In the genomic region with DNA sequence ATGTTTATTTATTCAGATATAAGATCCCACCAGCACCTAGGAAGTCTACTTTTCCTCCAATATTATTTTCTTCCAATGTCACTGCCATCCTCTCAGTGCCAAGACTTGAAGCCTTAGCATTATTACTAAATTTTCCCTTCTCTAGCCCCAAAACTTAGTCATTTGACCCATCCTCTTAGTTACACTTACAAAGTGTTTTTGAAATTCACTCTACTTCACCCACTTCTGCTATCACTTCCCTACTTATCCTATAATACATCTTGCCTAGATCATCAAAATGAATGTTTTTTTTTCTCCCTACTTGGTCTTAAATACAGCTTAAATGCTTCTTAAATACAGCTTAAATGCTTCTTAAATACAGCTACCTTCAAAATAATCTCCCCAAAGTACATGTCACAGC, we compare ENCODE assay signal across 18 cellular contexts.
DNase-seq lines count a peak whose midpoint lies in the region; ATAC-seq and TF ChIP-seq lines count a peak whose summit lies in the region.
"Had no signal": no experiment of that assay in that cellular context is flagged by ENCODE, and none has a peak within 500 bp of the region (broad histone marks: within the 10 kb centered on the region; RNA-seq: fewer than 3 reads in every experiment).

No MANE protein-coding gene starts in this region.

- H3K23ac ChIP-seq in H9 (ENCODE audit: insufficient read length, low read depth, low read length) = no peak overlapping the region

- H2BK15ac ChIP-seq in H9 (ENCODE audit: low read depth, low read length) = no peak overlapping the region

- no peaks in the 10 kb centered on the region for H3K36me3 ChIP-seq in colonic mucosa

- H3K27ac ChIP-seq in H9 (ENCODE audit: insufficient read length, low read depth, low read length) (no peak overlapping the region), colonic mucosa (no peak overlapping the region)
- H3K27ac ChIP-seq: GM23248 had no signal

- no peak overlapping the region for H4K5ac ChIP-seq in H9 (ENCODE audit: insufficient read length, low read depth, low read length)

- H3K36me3 Mint-ChIP-seq in dendritic cell treated with granulocyte-macrophage colony-stimulating factor and Interleukin-4, amounts not matched to agents 40 ng/mL and 50 ng/mL, for 4 days (ENCODE audit: low read depth) = no peaks in the 10 kb centered on the region
- peaks cover 0 to 2% (median 0%) of the 10 kb centered on the region in 3 experiments; a peak in 1 of 7 replicates for H3K36me3 Mint-ChIP-seq in H9 (ENCODE audit: insufficient read depth in 1 of 3, low read depth in 3 of 3)
- H3K36me3 Mint-ChIP-seq: CD4-positive, CD25-positive, alpha-beta regulatory T cell; CD8-positive, alpha-beta memory T cell had no signal

- H3K9me3 Mint-ChIP-seq in dendritic cell treated with granulocyte-macrophage colony-stimulating factor and Interleukin-4, amounts not matched to agents 40 ng/mL and 50 ng/mL, for 4 days = peaks cover 34% of the 10 kb centered on the region
- H3K9me3 Mint-ChIP-seq in H9 = peaks cover 10 to 11% of the 10 kb centered on the region in 2 experiments

- H3K4me1 ChIP-seq in H9 (ENCODE audit: insufficient read depth, low read length) (no peaks in the 10 kb centered on the region), colonic mucosa (no peaks in the 10 kb centered on the region)

- no peak overlapping the region for H2BK120ac ChIP-seq in H9 (ENCODE audit: low read depth, low read length, poor library complexity, severe bottlenecking)

- H2BK20ac ChIP-seq in H9 (ENCODE audit: low read depth, low read length, poor library complexity, severe bottlenecking) = no peak overlapping the region

- no peak overlapping the region for H3K4me3 ChIP-seq in colonic mucosa
- H3K4me3 ChIP-seq: GM12878, GM23248 had no signal

- H2BK12ac ChIP-seq in H9 (ENCODE audit: insufficient read length, low read depth, low read length) = no peak overlapping the region

- H4K8ac ChIP-seq in H9 (replicated peaks; ENCODE audit: insufficient read length, low read depth, low read length) = no peak overlapping the region

- no peak overlapping the region for H3K4me2 ChIP-seq in H9 (ENCODE audit: insufficient read depth, insufficient read length, low read length)

- H3K9me3 ChIP-seq in H9 (ENCODE audit: control insufficient read depth, low read depth, low read length) (no peaks in the 10 kb centered on the region), colonic mucosa (no peaks in the 10 kb centered on the region)

- DNase-seq in CD1c-positive myeloid dendritic cell (ENCODE audit: extremely low spot score) (peak; percentile 16), MV-4-11 (lab: John Stamatoyannopoulos, UW) (peak; percentile 61), pons (ENCODE audit: low spot score) (peak; percentile 54), H9 (no peak), colonic mucosa (no peak)
- DNase-seq: CD4-positive, CD25-positive, alpha-beta regulatory T cell; CD8-positive, alpha-beta memory T cell; DMS 273 treated with DMSO at 0.1 percent for 48 hours; DMS79; EL; GDM1; GM23248; H7 had no signal

- TF ChIP-seq CTCF in H9 (conservative IDR thresholded peaks at IDR 0.05) = no peak
- TF ChIP-seq CTCF in colonic mucosa (IDR thresholded peaks at IDR 0.05) = no peak

- no peaks in the 10 kb centered on the region for H3K27me3 Mint-ChIP-seq in dendritic cell treated with granulocyte-macrophage colony-stimulating factor and Interleukin-4, amounts not matched to agents 40 ng/mL and 50 ng/mL, for 4 days
- H3K27me3 Mint-ChIP-seq in H9 (ENCODE audit: low read depth) = no peaks in the 10 kb centered on the region; the same call in 1 of the 2 replicates
- H3K27me3 Mint-ChIP-seq: CD4-positive, CD25-positive, alpha-beta regulatory T cell had no signal

- no peaks in the 10 kb centered on the region for H3K23me2 ChIP-seq in H9 (ENCODE audit: insufficient read length, low read depth, low read length, poor library complexity, severe bottlenecking)

- ATAC-seq in HG02885 (IDR thresholded peaks at IDR 0.05; ENCODE audit: poor library complexity, unreplicated experiment) (no peak), HG03135 (IDR thresholded peaks at IDR 0.05; ENCODE audit: unreplicated experiment) (no peak)
- ATAC-seq: GM12878, HCT116 had no signal

- H3K4me3 Mint-ChIP-seq in dendritic cell treated with granulocyte-macrophage colony-stimulating factor and Interleukin-4, amounts not matched to agents 40 ng/mL and 50 ng/mL, for 4 days = no peak overlapping the region
- H3K4me3 Mint-ChIP-seq in H9 = no peak overlapping the region
- H3K4me3 Mint-ChIP-seq: CD4-positive, CD25-positive, alpha-beta regulatory T cell; CD8-positive, alpha-beta memory T cell had no signal

- no peak overlapping the region for H2AFZ ChIP-seq in H9 (ENCODE audit: low read length)
- H2AFZ ChIP-seq: GM23248 had no signal

- no peaks in the 10 kb centered on the region for H3K79me2 ChIP-seq in H9 (ENCODE audit: insufficient read depth, low read length)

- H3K27me3 ChIP-seq in H9 (ENCODE audit: insufficient read depth, low read length) (no peaks in the 10 kb centered on the region), colonic mucosa (no peaks in the 10 kb centered on the region)

- H4K91ac ChIP-seq in H9 (ENCODE audit: insufficient read length, low read depth, low read length) = no peak overlapping the region

- H4K20me1 ChIP-seq in H9 (ENCODE audit: control insufficient read depth, insufficient read depth, insufficient read length) = no peaks in the 10 kb centered on the region

- no peak overlapping the region for H3K56ac ChIP-seq in H9 (ENCODE audit: insufficient read length, low read depth, low read length)

- intact Hi-C loops in dendritic cell treated with granulocyte-macrophage colony-stimulating factor and Interleukin-4, amounts not matched to agents 40 ng/mL and 50 ng/mL, for 4 days (cut with micrococcal nuclease) = no loop called here
- intact Hi-C loops in colonic mucosa (cut with DNase I) = no loop called here

- no peak overlapping the region for H2BK5ac ChIP-seq in H9 (ENCODE audit: insufficient read length, low read length)

- H3K79me1 ChIP-seq in H9 (ENCODE audit: insufficient read depth, low read depth, low read length, poor library complexity, severe bottlenecking) = no peaks in the 10 kb centered on the region

- no peak overlapping the region for H3T11ph ChIP-seq in H9 (ENCODE audit: low read length)

- H2AK5ac ChIP-seq in H9 (ENCODE audit: insufficient read length, low read length) = no peak overlapping the region

- no peak overlapping the region for H3K4ac ChIP-seq in H9 (ENCODE audit: low read depth, low read length)

- peak overlapping the region; percentile 50 for H3K27ac Mint-ChIP-seq in dendritic cell treated with granulocyte-macrophage colony-stimulating factor and Interleukin-4, amounts not matched to agents 40 ng/mL and 50 ng/mL, for 4 days
- H3K27ac Mint-ChIP-seq in H9 = no peak overlapping the region
- H3K27ac Mint-ChIP-seq: CD4-positive, CD25-positive, alpha-beta regulatory T cell; CD8-positive, alpha-beta memory T cell had no signal

- H3K14ac ChIP-seq in H9 (ENCODE audit: insufficient read depth, low read length) = no peak overlapping the region

- H3K4me1 Mint-ChIP-seq in dendritic cell treated with granulocyte-macrophage colony-stimulating factor and Interleukin-4, amounts not matched to agents 40 ng/mL and 50 ng/mL, for 4 days (ENCODE audit: low read depth) = peaks cover 20% of the 10 kb centered on the region
- peaks cover 0 to 3% of the 10 kb centered on the region in 2 experiments; a peak in 1 of 4 replicates for H3K4me1 Mint-ChIP-seq in H9
- H3K4me1 Mint-ChIP-seq: CD4-positive, CD25-positive, alpha-beta regulatory T cell; CD8-positive, alpha-beta memory T cell had no signal

- H3K18ac ChIP-seq in H9 (ENCODE audit: insufficient read length, low read depth, low read length) = no peak overlapping the region

- H3K9ac ChIP-seq in H9 (ENCODE audit: extremely low read depth, insufficient read length, low read length) = no peak overlapping the region
- no peak overlapping the region for H3K9ac ChIP-seq in colonic mucosa (ENCODE audit: low read depth in 2 of 2, low read length in 2 of 2)
- H3K9ac ChIP-seq: GM23248 had no signal

Comparison
In these comparisons a context has a peak if more than half of its experiments do, and no peak if none do; other contexts are left out.
1. DNase-seq: peak in CD1c-positive myeloid dendritic cell (single experiment), MV-4-11 (single experiment) and pons (single experiment); none in H9 (single experiment) and colonic mucosa (single experiment).